Comparison of ENCODE assay signal across 13 cellular contexts in genomic region chr3:158961911-158962310, GRCh38.
"Had no signal": no experiment of that assay in that cellular context is flagged by ENCODE, and none has a peak within 500 bp of the region (broad histone marks: within the 10 kb centered on the region; RNA-seq: fewer than 3 reads in every experiment).

No MANE protein-coding gene starts in this region.

- H3K36me3 ChIP-seq: thoracic aorta had no signal

- H3K4me3 ChIP-seq: thoracic aorta had no signal

- H3K27ac ChIP-seq: thoracic aorta had no signal

- H3K9me3 ChIP-seq: thoracic aorta had no signal

- DNase-seq: activated CD4-positive, CD25-positive, alpha-beta regulatory T cell treated with anti-CD3 and anti-CD28 coated beads, Interleukin-2, amount 50 U/mL, for 72 hours; activated naive CD4-positive, alpha-beta T cell treated with anti-CD3 and anti-CD28 coated beads for 36 hours; activated naive CD8-positive, alpha-beta T cell treated with anti-CD3 and anti-CD28 coated beads, Interleukin-2, amount 50 U/mL, for 24 hours; activated T-cell treated with anti-CD3 and anti-CD28 coated beads for 4 hours; caudate nucleus; hippocampal formation; kidney glomerular epithelial cell; left ventricle myocardium superior; mesendoderm; natural killer cell; stimulated activated CD4-positive, alpha-beta T cell treated with anti-CD3 and anti-CD28 coated beads, Interleukin-12 subunit alpha, Interleukin-12 subunit beta, amount 100 ng/mL, for 4 hours; stimulated activated CD4-positive, alpha-beta T cell treated with anti-CD3 and anti-CD28 coated beads, Interleukin-2, amount 100 ng/mL, for 24 hours had no signal
